In the genomic region with DNA sequence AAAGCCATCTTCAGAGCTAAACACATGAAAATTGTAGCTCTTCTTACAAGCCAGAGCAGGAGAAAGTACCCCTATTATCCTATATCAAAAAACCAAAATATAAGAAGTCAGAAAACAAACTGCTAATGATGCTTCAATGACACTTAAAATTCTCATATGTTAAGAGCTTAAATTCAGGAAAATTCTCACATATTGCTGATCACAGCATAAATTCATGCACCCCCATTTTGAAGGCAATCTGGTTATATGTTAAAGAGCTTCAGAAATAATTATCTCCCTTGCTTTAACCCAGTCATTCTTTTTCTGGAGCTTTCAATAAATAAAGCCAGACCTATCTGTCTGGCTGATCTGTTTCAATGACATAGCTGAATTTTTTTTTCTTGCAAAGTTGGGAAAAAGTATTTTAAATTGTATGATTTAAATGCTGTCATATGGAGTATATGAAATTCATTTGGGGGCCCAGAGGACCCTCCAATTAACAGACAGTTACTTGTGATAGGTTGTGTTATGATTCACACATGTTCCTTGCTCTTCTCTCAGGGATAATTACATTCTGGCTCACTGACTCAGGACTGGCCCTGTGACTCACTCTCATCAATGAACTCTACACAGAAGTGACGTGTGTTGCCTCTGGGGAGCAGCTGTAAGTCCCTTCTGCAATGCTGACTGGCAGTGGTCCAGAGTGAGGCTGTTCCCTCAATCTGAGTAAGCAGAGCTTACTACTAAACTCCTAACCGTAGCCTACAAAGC, we compare ENCODE assay signal across 8 cellular contexts.
DNase-seq lines count a peak whose midpoint lies in the region; ATAC-seq, FAIRE-seq and TF ChIP-seq lines count a peak whose summit lies in the region.

No MANE protein-coding gene starts in this region.

- peak overlapping the region; percentile 33 to 73 (median 55); a peak in 21 of 22 replicates for H3K4me2 ChIP-seq in BLaER1 treated with 17β-estradiol and CSF1 and Interleukin-3, amounts not matched to agents 10 nM and 100 nM

- TF ChIP-seq CTCF in bronchial epithelial cell (IDR thresholded peaks at IDR 0.05; ENCODE audit: insufficient read depth, low read length, severe bottlenecking) (no peak), tibial nerve (IDR thresholded peaks at IDR 0.05) (no peak)

- TF ChIP-seq POLR2A in tibial nerve (IDR thresholded peaks at IDR 0.05) = no peak

- no peak overlapping the region for H3K9ac ChIP-seq in BLaER1 treated with 17β-estradiol and CSF1 and Interleukin-3, amounts not matched to agents 10 nM and 100 nM

- H3K27ac ChIP-seq in BLaER1 treated with 17β-estradiol and CSF1 and Interleukin-3, amounts not matched to agents 10 nM and 100 nM = peak overlapping the region in 3 of 11 experiments; percentile 5 to 32 (median 15); a peak in 3 of 22 replicates
- H3K27ac ChIP-seq in tibial nerve = peak overlapping the region in 1 of 4 donors; percentile 72

- H3K9me3 ChIP-seq in BLaER1 treated with 17β-estradiol and CSF1 and Interleukin-3, amounts not matched to agents 10 nM and 100 nM (replicated peaks in 1 of 11) = no peaks in the 10 kb centered on the region
- no peaks in the 10 kb centered on the region for H3K9me3 ChIP-seq in tibial nerve

- peak in 1 of 2 donors; percentile 80 for TF ChIP-seq EP300 in tibial nerve (IDR thresholded peaks at IDR 0.05)

- 12 to 14% methylated on average over 2 of the region's 2 CpGs for WGBS in tibial nerve, 2 donors

- peaks cover 9 to 25% (median 17%) of the 10 kb centered on the region in 10 experiments for H3K4me1 ChIP-seq in BLaER1 treated with 17β-estradiol and CSF1 and Interleukin-3, amounts not matched to agents 10 nM and 100 nM
- H3K4me1 ChIP-seq in tibial nerve = peaks cover 0 to 11% (median 3%) of the 10 kb centered on the region in 4 donors

- DNase-seq in NCI-H82 (lab: John Stamatoyannopoulos, UW) (peak; percentile 91), bronchial epithelial cell (ENCODE audit: low read depth) (peak; percentile 100), left lobe of liver (ENCODE audit: low spot score) (peak; percentile 54), tibial nerve (ENCODE audit: low spot score in 2 of 2) (peak; percentile 84 to 93), NCI-H526 (lab: John Stamatoyannopoulos, UW) (no peak)

- no peaks in the 10 kb centered on the region for H3K36me3 ChIP-seq in BLaER1 treated with 17β-estradiol and CSF1 and Interleukin-3, amounts not matched to agents 10 nM and 100 nM
- H3K36me3 ChIP-seq in bronchial epithelial cell (ENCODE audit: control insufficient read depth, insufficient read depth, low read length) = no peaks in the 10 kb centered on the region
- H3K36me3 ChIP-seq in tibial nerve = no peaks in the 10 kb centered on the region

- peak; percentile 100 for FAIRE-seq in bronchial epithelial cell (lab: Jason Lieb, UNC)

- ATAC-seq in GM21360 (IDR thresholded peaks at IDR 0.05; ENCODE audit: unreplicated experiment) = peak; percentile 83
- peak; percentile 92 for ATAC-seq in HG03571 (IDR thresholded peaks at IDR 0.05; ENCODE audit: unreplicated experiment)
- peak; percentile 63 for ATAC-seq in left lobe of liver

- H4K20me1 ChIP-seq in BLaER1 treated with 17β-estradiol and CSF1 and Interleukin-3, amounts not matched to agents 10 nM and 100 nM = no peaks in the 10 kb centered on the region

- H3K27me3 ChIP-seq in BLaER1 treated with 17β-estradiol and CSF1 and Interleukin-3, amounts not matched to agents 10 nM and 100 nM = no peaks in the 10 kb centered on the region
- H3K27me3 ChIP-seq in bronchial epithelial cell (ENCODE audit: control insufficient read depth, insufficient read depth, low read length) (no peaks in the 10 kb centered on the region), tibial nerve (no peaks in the 10 kb centered on the region)

- H3K4me3 ChIP-seq in BLaER1 treated with 17β-estradiol and CSF1 and Interleukin-3, amounts not matched to agents 10 nM and 100 nM = no peak overlapping the region
- no peak overlapping the region for H3K4me3 ChIP-seq in bronchial epithelial cell (ENCODE audit: low read depth, low read length)
- H3K4me3 ChIP-seq in tibial nerve = no peak overlapping the region

Comparison
In these comparisons a context has a peak if more than half of its experiments do, and no peak if none do; other contexts are left out.
1. DNase-seq: peak in NCI-H82 (single experiment), bronchial epithelial cell (single experiment), left lobe of liver (single experiment) and tibial nerve (2 of 2); none in NCI-H526 (0 of 2).
2. Peak in every context shown above with its lines, with median percentiles within 50 percentile points of each other: ATAC-seq.